Comparison of ENCODE assay signal across 1 cellular context in the genomic region with DNA sequence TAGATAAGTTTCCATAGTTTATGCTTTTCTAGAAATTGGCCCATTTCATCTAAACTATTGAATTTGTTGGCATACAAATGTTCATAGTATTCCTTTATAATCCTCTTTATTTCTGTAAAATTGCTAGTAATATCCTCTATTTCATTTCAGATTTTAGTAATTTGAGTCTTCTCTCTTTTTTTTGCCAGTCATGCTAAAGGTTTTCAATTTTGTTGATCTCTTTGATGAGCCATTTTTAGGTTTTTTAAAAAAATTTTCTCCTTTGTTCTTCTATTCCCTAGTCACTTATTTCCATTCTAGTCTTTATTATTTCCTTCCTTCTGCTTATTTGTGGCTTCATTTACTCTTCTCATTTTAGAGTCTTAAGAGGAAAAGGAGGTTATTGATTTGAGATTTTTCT.
TF ChIP-seq lines count a peak whose summit lies in the region.

No MANE protein-coding gene starts in this region.

TF ChIP-seq in A549, 52 proteins besides CTCF, POLR2A, EP300 and RAD21 (continued from another document):
- TF ChIP-seq EHF (CRISPR knock-in tag; IDR thresholded peaks at IDR 0.05) (no peak), RARB (CRISPR knock-in tag; IDR thresholded peaks at IDR 0.05) (no peak), MYC (IDR thresholded peaks at IDR 0.05; ENCODE audit: borderline replicate concordance, low read length) (no peak), EHMT2 (IDR thresholded peaks at IDR 0.05; ENCODE audit: low read depth) (no peak), CBX2 (IDR thresholded peaks at IDR 0.05; ENCODE audit: borderline replicate concordance, low read depth) (no peak), NFE2L2 (conservative IDR thresholded peaks at IDR 0.05; ENCODE audit: low read length) (peak; percentile 70)
- TF ChIP-seq, protein P1, sequence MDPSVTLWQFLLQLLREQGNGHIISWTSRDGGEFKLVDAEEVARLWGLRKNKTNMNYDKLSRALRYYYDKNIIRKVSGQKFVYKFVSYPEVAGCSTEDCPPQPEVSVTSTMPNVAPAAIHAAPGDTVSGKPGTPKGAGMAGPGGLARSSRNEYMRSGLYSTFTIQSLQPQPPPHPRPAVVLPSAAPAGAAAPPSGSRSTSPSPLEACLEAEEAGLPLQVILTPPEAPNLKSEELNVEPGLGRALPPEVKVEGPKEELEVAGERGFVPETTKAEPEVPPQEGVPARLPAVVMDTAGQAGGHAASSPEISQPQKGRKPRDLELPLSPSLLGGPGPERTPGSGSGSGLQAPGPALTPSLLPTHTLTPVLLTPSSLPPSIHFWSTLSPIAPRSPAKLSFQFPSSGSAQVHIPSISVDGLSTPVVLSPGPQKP (IDR thresholded peaks at IDR 0.05; ENCODE audit: low read depth, low read length): no peak
